ENCODE assay signal across 8 cellular contexts in genomic region chr5:17343675-17344074, GRCh38.
DNase-seq lines count a peak whose midpoint lies in the region; ATAC-seq and TF ChIP-seq lines count a peak whose summit lies in the region.

No MANE protein-coding gene starts in this region.

- H3K27ac Mint-ChIP-seq in CD8-positive, alpha-beta memory T cell, result no peak overlapping the region

- H3K36me3 ChIP-seq in KMS-11 (ENCODE audit: insufficient read depth) (no peaks in the 10 kb centered on the region), fibroblast of lung (ENCODE audit: control insufficient read depth, insufficient read depth, low read length) (no peaks in the 10 kb centered on the region), uterus (no peaks in the 10 kb centered on the region)
- H3K36me3 ChIP-seq in CD8-positive, alpha-beta memory T cell (ENCODE audit: insufficient read depth, low read length), result no peaks in the 10 kb centered on the region

- CTCF ChIA-PET in GM10248 (lab: Yijun Ruan, JAX), result interaction anchor here (1.0 kb wide), 2 partner anchors 28 to 127 kb away, joined by 3 read pairs; no protein-coding TSS in a partner anchor
- CTCF ChIA-PET in CD8-positive, alpha-beta memory T cell (lab: Charles Lee), result no interaction called here

- H3K27me3 ChIP-seq in KMS-11 (ENCODE audit: insufficient read depth, low read depth), result no peaks in the 10 kb centered on the region
- no peaks in the 10 kb centered on the region for H3K27me3 ChIP-seq in fibroblast of lung (ENCODE audit: control insufficient read depth, insufficient read depth, low read length)
- H3K27me3 ChIP-seq in uterus, result no peaks in the 10 kb centered on the region
- no peaks in the 10 kb centered on the region for H3K27me3 ChIP-seq in CD8-positive, alpha-beta memory T cell (ENCODE audit: insufficient read depth, low read length, poor library complexity, severe bottlenecking)

- H3K79me2 ChIP-seq in KMS-11 (ENCODE audit: insufficient read depth, low read depth) (no peaks in the 10 kb centered on the region), fibroblast of lung (ENCODE audit: control insufficient read depth, insufficient read depth, low read length) (no peaks in the 10 kb centered on the region)

- H3K4me2 ChIP-seq in KMS-11 (peak overlapping the region; percentile 45), fibroblast of lung (ENCODE audit: extremely low read depth, insufficient read depth, low read length) (no peak overlapping the region)

- peak overlapping the region; percentile 17; the same call in 1 of the 2 replicates for H3K9ac ChIP-seq in KMS-11
- H3K9ac ChIP-seq in fibroblast of lung (ENCODE audit: insufficient read depth, low read length), result no peak overlapping the region

- peak overlapping the region; percentile 35; the same call in 1 of the 2 replicates for H2AFZ ChIP-seq in KMS-11 (ENCODE audit: low read depth)
- no peak overlapping the region for H2AFZ ChIP-seq in fibroblast of lung (ENCODE audit: low read length)

- H3K27ac ChIP-seq in KMS-11 (peak overlapping the region; percentile 35), fibroblast of lung (ENCODE audit: insufficient read depth, low read length) (no peak overlapping the region), uterus (no peak overlapping the region)
- H3K27ac ChIP-seq in CD8-positive, alpha-beta memory T cell (ENCODE audit: low read depth, low read length), result no peak overlapping the region

- TF ChIP-seq CTCF in GM10248 (IDR thresholded peaks at IDR 0.05; ENCODE audit: control extremely low read depth, extremely low read depth, low read depth, missing control alignments) (no peak), KMS-11 (conservative IDR thresholded peaks at IDR 0.05; ENCODE audit: low read depth, low read length) (no peak), fibroblast of lung (conservative IDR thresholded peaks at IDR 0.05 in 1 of 2, IDR thresholded peaks at IDR 0.05 in 1 of 2; ENCODE audit: low read depth in 1 of 2, low read length in 2 of 2) (no peak), uterus (IDR thresholded peaks at IDR 0.05) (no peak)

- H3K9me3 Mint-ChIP-seq in CD8-positive, alpha-beta memory T cell, result peaks cover 1 to 15% (median 14%) of the 10 kb centered on the region in 5 donors

- H3K36me3 Mint-ChIP-seq in CD8-positive, alpha-beta memory T cell, result no peaks in the 10 kb centered on the region

- intact Hi-C loops in uterus (cut with DNase I; ENCODE audit: low total_unique reads), result no loop called here

- ATAC-seq in GM21737 (IDR thresholded peaks at IDR 0.05; ENCODE audit: unreplicated experiment), result peak; percentile 94

- POLR2A ChIA-PET in GM10248 (lab: Yijun Ruan, JAX), result no interaction called here
- POLR2A ChIA-PET in CD8-positive, alpha-beta memory T cell (lab: Charles Lee), result no interaction called here

- H3K4me1 ChIP-seq in KMS-11 (ENCODE audit: low read depth, poor library complexity, severe bottlenecking) (peaks cover 16% of the 10 kb centered on the region), fibroblast of lung (ENCODE audit: control insufficient read depth, extremely low read depth, insufficient read depth, low read length) (no peaks in the 10 kb centered on the region), uterus (no peaks in the 10 kb centered on the region)
- no peaks in the 10 kb centered on the region for H3K4me1 ChIP-seq in CD8-positive, alpha-beta memory T cell (ENCODE audit: insufficient read depth, low read length)

- no peak overlapping the region for H3K4me3 ChIP-seq in KMS-11 (IDR thresholded peaks at IDR 0.05; ENCODE audit: insufficient read depth, low read depth, low read length)
- no peak overlapping the region for H3K4me3 ChIP-seq in fibroblast of lung (replicated peaks in 1 of 4; ENCODE audit: control extremely low read depth in 1 of 4, insufficient read depth in 1 of 4, low read depth in 3 of 4, low read length in 4 of 4)
- no peak overlapping the region for H3K4me3 ChIP-seq in uterus
- no peak overlapping the region for H3K4me3 ChIP-seq in CD8-positive, alpha-beta memory T cell (ENCODE audit: low read length)

- H3K27me3 Mint-ChIP-seq in CD8-positive, alpha-beta memory T cell, result no peaks in the 10 kb centered on the region

- DNase-seq in GM10248 (ENCODE audit: extremely low spot score) (peak; percentile 42), fibroblast of lung (ENCODE audit: low read depth in 2 of 2) (peak; percentile 87 to 93), NCI-H524 treated with DMSO at 0.1 percent for 48 hours (lab: John Stamatoyannopoulos, UW) (no peak), uterus (no peak), midbrain (lab: John Stamatoyannopoulos, UW) (no peak)
- DNase-seq in CD8-positive, alpha-beta memory T cell, result no peak

- no peak for TF ChIP-seq POLR2A in uterus (IDR thresholded peaks at IDR 0.05)

- H3K4me3 Mint-ChIP-seq in CD8-positive, alpha-beta memory T cell, result no peak overlapping the region

- H4K20me1 ChIP-seq in KMS-11 (ENCODE audit: insufficient read depth) (no peaks in the 10 kb centered on the region), fibroblast of lung (ENCODE audit: control insufficient read depth, extremely low read depth, insufficient read depth, low read length) (no peaks in the 10 kb centered on the region)

- no peaks in the 10 kb centered on the region for H3K9me3 ChIP-seq in fibroblast of lung (ENCODE audit: control insufficient read depth, insufficient read depth, low read depth, low read length)
- H3K9me3 ChIP-seq in uterus, result no peaks in the 10 kb centered on the region
- no peaks in the 10 kb centered on the region for H3K9me3 ChIP-seq in CD8-positive, alpha-beta memory T cell (ENCODE audit: low read length)

- H3K4me1 Mint-ChIP-seq in CD8-positive, alpha-beta memory T cell, result no peaks in the 10 kb centered on the region

Comparison
In these comparisons a context has a peak if more than half of its experiments do, and no peak if none do; other contexts are left out.
1. DNase-seq: peak in GM10248 (single experiment) and fibroblast of lung (2 of 2); none in NCI-H524 treated with DMSO at 0.1 percent for 48 hours (single experiment), uterus (0 of 2), CD8-positive, alpha-beta memory T cell (0 of 5) and midbrain (single experiment).